Comparison of ENCODE assay signal across 17 cellular contexts in genomic region chr1:245575710-245576109, GRCh38.
DNase-seq lines count a peak whose midpoint lies in the region; ATAC-seq and TF ChIP-seq lines count a peak whose summit lies in the region.
"Had no signal": no experiment of that assay in that cellular context is flagged by ENCODE, and none has a peak within 500 bp of the region (broad histone marks: within the 10 kb centered on the region; RNA-seq: fewer than 3 reads in every experiment).

No MANE protein-coding gene starts in this region.

- H3K4me3 ChIP-seq in fibroblast of mammary gland (ENCODE audit: control insufficient read depth, low read depth, low read length) (no peak overlapping the region), osteoblast (ENCODE audit: insufficient read depth, low read length) (no peak overlapping the region), H7 (ENCODE audit: insufficient read depth, low read depth, low read length) (no peak overlapping the region)
- H3K4me3 ChIP-seq: HAP-1 had no signal

- H3K27me3 ChIP-seq in osteoblast (ENCODE audit: insufficient read depth, low read length) = no peaks in the 10 kb centered on the region
- H3K27me3 ChIP-seq in H7 (ENCODE audit: control insufficient read depth, insufficient read depth, low read length) = no peaks in the 10 kb centered on the region

- no peak overlapping the region for H2AFZ ChIP-seq in osteoblast (ENCODE audit: low read length)

- H3K9me3 ChIP-seq in osteoblast (ENCODE audit: low read depth, low read length) = no peaks in the 10 kb centered on the region
- H3K9me3 ChIP-seq: HAP-1 had no signal

- H3K79me2 ChIP-seq in osteoblast (ENCODE audit: insufficient read depth, low read length) = no peaks in the 10 kb centered on the region

- ATAC-seq in HG03439 (IDR thresholded peaks at IDR 0.05; ENCODE audit: unreplicated experiment) (no peak), GM19351 (IDR thresholded peaks at IDR 0.05; ENCODE audit: unreplicated experiment) (no peak)
- ATAC-seq: HepG2 had no signal

- no peak overlapping the region for H3K4me2 ChIP-seq in osteoblast (ENCODE audit: insufficient read depth, low read length)
- H3K4me2 ChIP-seq: KMS-11 had no signal

- H3K27ac ChIP-seq in osteoblast (ENCODE audit: low read depth, low read length) = no peak overlapping the region
- H3K27ac ChIP-seq: KMS-11 had no signal

- no peaks in the 10 kb centered on the region for H3K4me1 ChIP-seq in osteoblast (ENCODE audit: insufficient read depth, low read length)
- H3K4me1 ChIP-seq: HAP-1 had no signal

- no peaks in the 10 kb centered on the region for H4K20me1 ChIP-seq in osteoblast (ENCODE audit: insufficient read depth, low read length)

- no peak for TF ChIP-seq CTCF in fibroblast of mammary gland (conservative IDR thresholded peaks at IDR 0.05; ENCODE audit: control insufficient read depth, insufficient read depth, low read depth, low read length)
- TF ChIP-seq CTCF in osteoblast (IDR thresholded peaks at IDR 0.05; ENCODE audit: extremely low read depth, low read depth, low read length) = no peak

- DNase-seq in EH (ENCODE audit: low read depth) (peak; percentile 43), NCI-H69 (lab: John Stamatoyannopoulos, UW) (peak; percentile 16), fibroblast of mammary gland (ENCODE audit: low read depth) (peak; percentile 31), osteoblast (ENCODE audit: insufficient read length, low spot score, missing footprints) (peak; percentile 66), H7 (no peak), UCSD-AML1 (lab: John Stamatoyannopoulos, UW; ENCODE audit: unreplicated experiment) (no peak)
- DNase-seq: AML-193, DMS79, MV-4-11, NCI-H1694 treated with DMSO at 0.1 percent for 48 hours, NCI-H524, RPMI8226 had no signal

- no peaks in the 10 kb centered on the region for H3K36me3 ChIP-seq in osteoblast (ENCODE audit: insufficient read depth, low read length)
- no peaks in the 10 kb centered on the region for H3K36me3 ChIP-seq in H7 (replicated peaks; ENCODE audit: control insufficient read depth, insufficient read depth, low read length)
- H3K36me3 ChIP-seq: HAP-1 had no signal

Comparison
In these comparisons a context has a peak if more than half of its experiments do, and no peak if none do; other contexts are left out.
1. DNase-seq: peak in EH (single experiment), NCI-H69 (single experiment), fibroblast of mammary gland (single experiment) and osteoblast (single experiment); none in H7 (single experiment) and UCSD-AML1 (single experiment).